ENCODE assay signal across 28 cellular contexts in the genomic region with DNA sequence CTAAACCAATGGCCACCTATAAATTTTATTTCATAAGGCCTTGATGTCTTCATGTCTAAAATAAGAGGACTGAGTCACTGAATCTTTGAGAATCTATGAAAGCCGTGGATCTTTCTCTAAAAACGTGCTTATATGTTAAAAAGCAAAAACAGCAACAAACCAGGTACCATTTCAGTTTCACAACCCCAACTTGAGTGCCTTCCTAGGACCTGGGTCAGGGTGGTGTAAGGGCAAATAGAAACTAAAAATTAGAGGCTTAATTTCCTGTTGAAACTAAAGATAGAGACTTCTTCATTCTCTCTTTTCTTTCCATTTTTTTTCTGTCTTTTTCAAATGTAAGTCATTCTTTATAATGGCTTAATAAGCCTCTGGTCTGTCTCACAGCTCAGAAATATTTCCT.
"Had no signal": no experiment of that assay in that cellular context is flagged by ENCODE, and none has a peak within 500 bp of the region (broad histone marks: within the 10 kb centered on the region; RNA-seq: fewer than 3 reads in every experiment).

No MANE protein-coding gene starts in this region.

- H3K27ac ChIP-seq: stomach, suprapubic skin, testis, thoracic aorta, thyroid gland, tibial artery, tibial nerve, transverse colon, upper lobe of left lung, upper lobe of right lung, uterus, vagina had no signal

- ATAC-seq: stimulated activated effector memory CD8-positive, alpha-beta T cell treated with anti-CD3 and anti-CD28 coated beads, Interleukin-12 subunit alpha, Interleukin-12 subunit beta, amount 100 ng/mL, for 72 hours; stimulated activated memory B cell treated with anti-CD40 and anti-IgM and Interleukin-4, amounts not matched to agents 10 μg/mL and 1 μg/mL and 100 μg/mL, for 72 hours; stimulated activated naive B cell treated with anti-CD40 and anti-IgM and Interleukin-4, amounts not matched to agents 10 μg/mL and 1 μg/mL and 100 μg/mL, for 72 hours; stimulated activated naive CD8-positive, alpha-beta T cell treated with anti-CD3 and anti-CD28 coated beads, Interleukin-15, amount 100 ng/mL, for 72 hours; stimulated activated naive CD8-positive, alpha-beta T cell treated with anti-CD3 and anti-CD28 coated beads, Interleukin-15, Interleukin-2, amounts not matched to agents 100 U/mL and 50 U/mL, for 24 hours; upper lobe of right lung had no signal

- H3K9me3 Mint-ChIP-seq: stimulated activated effector memory CD8-positive, alpha-beta T cell treated with anti-CD3 and anti-CD28 coated beads, Interleukin-12 subunit alpha, Interleukin-12 subunit beta, amount 100 ng/mL, for 72 hours; stimulated activated memory B cell treated with anti-CD40 and anti-IgM and Interleukin-4, amounts not matched to agents 10 μg/mL and 1 μg/mL and 100 μg/mL, for 72 hours; stimulated activated naive B cell treated with anti-CD40 and anti-IgM and Interleukin-4, amounts not matched to agents 10 μg/mL and 1 μg/mL and 100 μg/mL, for 72 hours; stimulated activated naive CD8-positive, alpha-beta T cell treated with anti-CD3 and anti-CD28 coated beads, Interleukin-15, amount 100 ng/mL, for 72 hours; stimulated activated naive CD8-positive, alpha-beta T cell treated with anti-CD3 and anti-CD28 coated beads, Interleukin-15, Interleukin-2, amounts not matched to agents 100 ng/mL and 50 ng/mL, for 24 hours; type B pancreatic cell had no signal

- H3K9me3 ChIP-seq: stomach, suprapubic skin, testis, thoracic aorta, thyroid gland, tibial artery, tibial nerve, transverse colon, upper lobe of left lung, upper lobe of right lung, uterus, vagina had no signal

- H3K27me3 ChIP-seq: stomach, suprapubic skin, testis, thyroid gland, tibial artery, tibial nerve, upper lobe of left lung, upper lobe of right lung, uterus, vagina had no signal

- H3K4me1 ChIP-seq: stomach, suprapubic skin, testis, thyroid gland, tibial artery, tibial nerve, transverse colon, upper lobe of left lung, upper lobe of right lung, uterus had no signal

- DNase-seq: stimulated activated CD4-positive, alpha-beta T cell treated with anti-CD3 and anti-CD28 coated beads, Interleukin-2, amount 100 ng/mL, for 48 hours; stimulated activated CD4-positive, alpha-beta T cell treated with anti-CD3 and anti-CD28 coated beads, Interleukin-4, amount 100 ng/mL, for 1 hour; stimulated activated CD4-positive, alpha-beta T cell treated with anti-CD3 and anti-CD28 coated beads, Interleukin-4, amount 100 ng/mL, for 24 hours; stimulated activated CD4-positive, alpha-beta T cell treated with anti-CD3 and anti-CD28 coated beads, Interleukin-4, amount 100 ng/mL, for 4 hours; stimulated activated CD8-positive, alpha-beta memory T cell treated with anti-CD3 and anti-CD28 coated beads, Interleukin-4, amount 100 ng/mL, for 48 hours; stimulated activated naive B cell treated with anti-CD40 and anti-IgM and Interleukin-4, amounts not matched to agents 10 μg/mL and 1 μg/mL and 100 μg/mL, for 72 hours; stimulated activated naive CD4-positive, alpha-beta T cell; stimulated activated naive CD4-positive, alpha-beta T cell treated with Interleukin-2 at 50 U/mL for 16 hours; stimulated activated naive CD8-positive, alpha-beta T cell treated with anti-CD3 and anti-CD28 coated beads, Interleukin-15, amount 100 ng/mL, for 72 hours; stimulated activated naive CD8-positive, alpha-beta T cell treated with anti-CD3 and anti-CD28 coated beads, Interleukin-15, Interleukin-2, amounts not matched to agents 100 U/mL and 50 U/mL, for 24 hours; stomach; substantia nigra; testis; thyroid gland; tibial artery; transverse colon; trophoblast cell; upper lobe of left lung; upper lobe of right lung; uterus had no signal

- H3K4me3 Mint-ChIP-seq: stimulated activated effector memory CD8-positive, alpha-beta T cell treated with anti-CD3 and anti-CD28 coated beads, Interleukin-12 subunit alpha, Interleukin-12 subunit beta, amount 100 ng/mL, for 72 hours; stimulated activated memory B cell treated with anti-CD40 and anti-IgM and Interleukin-4, amounts not matched to agents 10 μg/mL and 1 μg/mL and 100 μg/mL, for 72 hours; stimulated activated naive B cell treated with anti-CD40 and anti-IgM and Interleukin-4, amounts not matched to agents 10 μg/mL and 1 μg/mL and 100 μg/mL, for 72 hours; stimulated activated naive CD8-positive, alpha-beta T cell treated with anti-CD3 and anti-CD28 coated beads, Interleukin-15, amount 100 ng/mL, for 72 hours; stimulated activated naive CD8-positive, alpha-beta T cell treated with anti-CD3 and anti-CD28 coated beads, Interleukin-15, Interleukin-2, amounts not matched to agents 100 ng/mL and 50 ng/mL, for 24 hours; type B pancreatic cell had no signal

- H3K4me1 Mint-ChIP-seq: stimulated activated effector memory CD8-positive, alpha-beta T cell treated with anti-CD3 and anti-CD28 coated beads, Interleukin-12 subunit alpha, Interleukin-12 subunit beta, amount 100 ng/mL, for 72 hours; stimulated activated memory B cell treated with anti-CD40 and anti-IgM and Interleukin-4, amounts not matched to agents 10 μg/mL and 1 μg/mL and 100 μg/mL, for 72 hours; stimulated activated naive B cell treated with anti-CD40 and anti-IgM and Interleukin-4, amounts not matched to agents 10 μg/mL and 1 μg/mL and 100 μg/mL, for 72 hours; stimulated activated naive CD8-positive, alpha-beta T cell treated with anti-CD3 and anti-CD28 coated beads, Interleukin-15, amount 100 ng/mL, for 72 hours had no signal

- H3K27ac Mint-ChIP-seq: stimulated activated effector memory CD8-positive, alpha-beta T cell treated with anti-CD3 and anti-CD28 coated beads, Interleukin-12 subunit alpha, Interleukin-12 subunit beta, amount 100 ng/mL, for 72 hours; stimulated activated memory B cell treated with anti-CD40 and anti-IgM and Interleukin-4, amounts not matched to agents 10 μg/mL and 1 μg/mL and 100 μg/mL, for 72 hours; stimulated activated naive B cell treated with anti-CD40 and anti-IgM and Interleukin-4, amounts not matched to agents 10 μg/mL and 1 μg/mL and 100 μg/mL, for 72 hours; stimulated activated naive CD8-positive, alpha-beta T cell treated with anti-CD3 and anti-CD28 coated beads, Interleukin-15, amount 100 ng/mL, for 72 hours; stimulated activated naive CD8-positive, alpha-beta T cell treated with anti-CD3 and anti-CD28 coated beads, Interleukin-15, Interleukin-2, amounts not matched to agents 100 ng/mL and 50 ng/mL, for 24 hours; type B pancreatic cell had no signal

- H3K36me3 ChIP-seq: stomach, suprapubic skin, thoracic aorta, thyroid gland, tibial artery, tibial nerve, transverse colon, upper lobe of left lung, upper lobe of right lung, uterus, vagina had no signal

- H3K36me3 Mint-ChIP-seq: stimulated activated effector memory CD8-positive, alpha-beta T cell treated with anti-CD3 and anti-CD28 coated beads, Interleukin-12 subunit alpha, Interleukin-12 subunit beta, amount 100 ng/mL, for 72 hours; stimulated activated memory B cell treated with anti-CD40 and anti-IgM and Interleukin-4, amounts not matched to agents 10 μg/mL and 1 μg/mL and 100 μg/mL, for 72 hours; stimulated activated naive B cell treated with anti-CD40 and anti-IgM and Interleukin-4, amounts not matched to agents 10 μg/mL and 1 μg/mL and 100 μg/mL, for 72 hours; type B pancreatic cell had no signal

- H3K4me3 ChIP-seq: stomach, suprapubic skin, testis, thoracic aorta, thyroid gland, tibial artery, tibial nerve, transverse colon, upper lobe of left lung, upper lobe of right lung, uterus, vagina had no signal
